In genomic region chr5:6914336-6914735, GRCh38 we compare ENCODE assay signal across 34 cellular contexts.
"Had no signal": no experiment of that assay in that cellular context is flagged by ENCODE, and none has a peak within 500 bp of the region (broad histone marks: within the 10 kb centered on the region; RNA-seq: fewer than 3 reads in every experiment).

No MANE protein-coding gene starts in this region.

- H3K27me3 ChIP-seq: body of pancreas, brain microvascular endothelial cell, breast epithelium had no signal

- H3K27ac ChIP-seq: adrenal gland, body of pancreas, brain microvascular endothelial cell, breast epithelium, VCaP had no signal

- ATAC-seq: activated CD4-positive, alpha-beta T cell treated with anti-CD3 and anti-CD28 coated beads for 36 hours; activated naive CD4-positive, alpha-beta T cell treated with anti-CD3 and anti-CD28 coated beads, Interleukin-2, amount 50 U/mL, for 72 hours; activated T-cell treated with anti-CD3 and anti-CD28 coated beads, Interleukin-2, amount 50 U/mL, for 4 hours; activated T-cell treated with anti-CD3 and anti-CD28 coated beads, Interleukin-2, amount 50 U/mL, for 72 hours; activated T-helper 17 cell treated with anti-CD3 and anti-CD28 coated beads, Interleukin-2, amount 50 U/mL, for 72 hours; body of pancreas had no signal

- H3K4me1 ChIP-seq: adrenal gland, body of pancreas, breast epithelium had no signal

- H3K9me3 ChIP-seq: adrenal gland, body of pancreas, breast epithelium had no signal

- H3K4me1 Mint-ChIP-seq: activated B cell treated with CpG ODN at 0.5 μM for 24 hours; activated CD4-positive, alpha-beta memory T cell treated with anti-CD3 and anti-CD28 coated beads, Interleukin-2, amount 10 ng/mL, durations not matched to agents 7 days and 5 days; activated CD4-positive, alpha-beta T cell treated with anti-CD3 and anti-CD28 coated beads for 36 hours; activated CD4-positive, alpha-beta T cell treated with anti-CD3 and anti-CD28 coated beads, Interleukin-2, amount 10 ng/mL, durations not matched to agents 7 days and 5 days; activated naive CD8-positive, alpha-beta T cell treated with anti-CD3 and anti-CD28 coated beads for 36 hours; activated T-helper 17 cell treated with anti-CD3 and anti-CD28 coated beads, Interleukin-2, amount 50 U/mL, for 72 hours had no signal

- DNase-seq: activated B cell treated with CpG ODN at 0.5 μM for 24 hours; activated CD4-positive, alpha-beta memory T cell treated with anti-CD3 and anti-CD28 coated beads, Interleukin-2, amount 10 ng/mL, durations not matched to agents 7 days and 5 days; activated CD4-positive, alpha-beta T cell treated with anti-CD3 and anti-CD28 coated beads for 1 hour; activated CD4-positive, alpha-beta T cell treated with anti-CD3 and anti-CD28 coated beads for 36 hours; activated CD4-positive, alpha-beta T cell treated with anti-CD3 and anti-CD28 coated beads for 48 hours; activated CD4-positive, alpha-beta T cell treated with anti-CD3 and anti-CD28 coated beads, Interleukin-2, amount 10 ng/mL, durations not matched to agents 7 days and 5 days; activated CD4-positive, alpha-beta T cell treated with anti-CD3 and anti-CD28 coated beads, Interleukin-2, amount 50 U/mL, for 48 hours; activated CD8-positive, alpha-beta memory T cell treated with anti-CD3 and anti-CD28 coated beads, Interleukin-2, amount 50 U/mL, for 4 hours; activated effector memory CD4-positive, alpha-beta T cell treated with anti-CD3 and anti-CD28 coated beads, Interleukin-2, amount 50 U/mL, for 16 hours; activated gamma-delta T cell treated with Interleukin-2 at 50 U/mL for 16 hours; activated naive CD4-positive, alpha-beta T cell; activated naive CD4-positive, alpha-beta T cell treated with anti-CD3 and anti-CD28 coated beads for 36 hours; activated naive CD4-positive, alpha-beta T cell treated with anti-CD3 and anti-CD28 coated beads, Interleukin-2, amount 50 U/mL, for 16 hours; activated naive CD8-positive, alpha-beta T cell treated with anti-CD3 and anti-CD28 coated beads for 36 hours; activated T-cell treated with anti-CD3 and anti-CD28 coated beads for 4 hours; activated T-cell treated with anti-CD3 and anti-CD28 coated beads, Interleukin-2, amount 50 U/mL, for 1 hour; activated T-cell treated with anti-CD3 and anti-CD28 coated beads, Interleukin-2, amount 50 U/mL, for 4 hours; activated T-cell treated with anti-CD3 and anti-CD28 coated beads, Interleukin-2, amount 50 U/mL, for 72 hours; adrenal gland; amniotic stem cell; aorta; body of pancreas; brain microvascular endothelial cell; central memory CD4-positive, alpha-beta T cell; T-helper 1 cell; T-helper 2 cell; T-helper 9 cell had no signal

- H3K27ac Mint-ChIP-seq: activated B cell treated with CpG ODN at 0.5 μM for 24 hours; activated CD4-positive, alpha-beta memory T cell treated with anti-CD3 and anti-CD28 coated beads, Interleukin-2, amount 10 ng/mL, durations not matched to agents 7 days and 5 days; activated CD4-positive, alpha-beta T cell treated with anti-CD3 and anti-CD28 coated beads for 36 hours; activated CD4-positive, alpha-beta T cell treated with anti-CD3 and anti-CD28 coated beads, Interleukin-2, amount 10 ng/mL, durations not matched to agents 7 days and 5 days; activated naive CD4-positive, alpha-beta T cell treated with anti-CD3 and anti-CD28 coated beads for 36 hours; activated naive CD4-positive, alpha-beta T cell treated with anti-CD3 and anti-CD28 coated beads, Interleukin-2, amount 50 U/mL, for 72 hours; activated naive CD8-positive, alpha-beta T cell treated with anti-CD3 and anti-CD28 coated beads for 36 hours; activated T-cell treated with anti-CD3 and anti-CD28 coated beads, Interleukin-2, amount 50 U/mL, for 72 hours; activated T-helper 1 cell treated with anti-CD3 and anti-CD28 coated beads, Interleukin-12 subunit alpha, Interleukin-12 subunit beta, Interleukin-2, Interleukin-4 antibody, amounts not matched to agents 30 ng/mL and 10 ng/mL and 1 ng/mL, durations not matched to agents 14 hours and 24 hours and 36 hours; activated T-helper 17 cell treated with anti-CD3 and anti-CD28 coated beads, Interleukin-2, amount 50 U/mL, for 72 hours; T-helper 1 cell treated with Interleukin-12 subunit alpha and Interleukin-12 subunit beta and Interleukin-4 antibody, amounts not matched to agents 30 μg/mL and 1 μg/mL, for 36 hours; T-helper 2 cell treated with Interferon-gamma antibody and Interleukin-4, amounts not matched to agents 5 μg/mL and 100 μg/mL, for 36 hours had no signal

- H3K36me3 ChIP-seq: adrenal gland, brain microvascular endothelial cell, breast epithelium had no signal

- H3K9me3 Mint-ChIP-seq: activated CD4-positive, alpha-beta memory T cell treated with anti-CD3 and anti-CD28 coated beads, Interleukin-2, amount 10 ng/mL, durations not matched to agents 7 days and 5 days; activated CD4-positive, alpha-beta T cell treated with anti-CD3 and anti-CD28 coated beads, Interleukin-2, amount 10 ng/mL, durations not matched to agents 7 days and 5 days; activated naive CD8-positive, alpha-beta T cell treated with anti-CD3 and anti-CD28 coated beads for 36 hours; activated T-cell treated with anti-CD3 and anti-CD28 coated beads, Interleukin-2, amount 50 U/mL, for 4 hours; activated T-helper 1 cell treated with anti-CD3 and anti-CD28 coated beads, Interleukin-12 subunit alpha, Interleukin-12 subunit beta, Interleukin-2, Interleukin-4 antibody, amounts not matched to agents 30 ng/mL and 10 ng/mL and 1 ng/mL, durations not matched to agents 14 hours and 24 hours and 36 hours; activated T-helper 17 cell treated with anti-CD3 and anti-CD28 coated beads, Interleukin-2, amount 50 U/mL, for 72 hours; T-helper 1 cell treated with Interleukin-12 subunit alpha and Interleukin-12 subunit beta and Interleukin-4 antibody, amounts not matched to agents 30 μg/mL and 1 μg/mL, for 36 hours; T-helper 2 cell treated with Interferon-gamma antibody and Interleukin-4, amounts not matched to agents 5 μg/mL and 100 μg/mL, for 36 hours had no signal

- H3K4me3 ChIP-seq: adrenal gland, body of pancreas, breast epithelium had no signal

- H3K27me3 Mint-ChIP-seq: activated B cell treated with CpG ODN at 0.5 μM for 24 hours; activated CD4-positive, alpha-beta memory T cell treated with anti-CD3 and anti-CD28 coated beads, Interleukin-2, amount 10 ng/mL, durations not matched to agents 7 days and 5 days had no signal

- H3K4me3 Mint-ChIP-seq: activated B cell treated with CpG ODN at 0.5 μM for 24 hours; activated CD4-positive, alpha-beta memory T cell treated with anti-CD3 and anti-CD28 coated beads, Interleukin-2, amount 10 ng/mL, durations not matched to agents 7 days and 5 days; activated CD4-positive, alpha-beta T cell treated with anti-CD3 and anti-CD28 coated beads for 36 hours; activated CD4-positive, alpha-beta T cell treated with anti-CD3 and anti-CD28 coated beads, Interleukin-2, amount 10 ng/mL, durations not matched to agents 7 days and 5 days; activated naive CD4-positive, alpha-beta T cell treated with anti-CD3 and anti-CD28 coated beads for 36 hours; activated naive CD8-positive, alpha-beta T cell treated with anti-CD3 and anti-CD28 coated beads for 36 hours; activated T-cell treated with anti-CD3 and anti-CD28 coated beads, Interleukin-2, amount 50 U/mL, for 4 hours; activated T-cell treated with anti-CD3 and anti-CD28 coated beads, Interleukin-2, amount 50 U/mL, for 72 hours; activated T-helper 1 cell treated with anti-CD3 and anti-CD28 coated beads, Interleukin-12 subunit alpha, Interleukin-12 subunit beta, Interleukin-2, Interleukin-4 antibody, amounts not matched to agents 30 ng/mL and 10 ng/mL and 1 ng/mL, durations not matched to agents 14 hours and 24 hours and 36 hours; activated T-helper 17 cell treated with anti-CD3 and anti-CD28 coated beads, Interleukin-2, amount 50 U/mL, for 72 hours; T-helper 1 cell treated with Interleukin-12 subunit alpha and Interleukin-12 subunit beta and Interleukin-4 antibody, amounts not matched to agents 30 μg/mL and 1 μg/mL, for 36 hours; T-helper 2 cell treated with Interferon-gamma antibody and Interleukin-4, amounts not matched to agents 5 μg/mL and 100 μg/mL, for 36 hours had no signal

- H3K36me3 Mint-ChIP-seq: activated naive CD8-positive, alpha-beta T cell treated with anti-CD3 and anti-CD28 coated beads for 36 hours had no signal
